Comparison of ENCODE assay signal across 20 cellular contexts in the genomic region with DNA sequence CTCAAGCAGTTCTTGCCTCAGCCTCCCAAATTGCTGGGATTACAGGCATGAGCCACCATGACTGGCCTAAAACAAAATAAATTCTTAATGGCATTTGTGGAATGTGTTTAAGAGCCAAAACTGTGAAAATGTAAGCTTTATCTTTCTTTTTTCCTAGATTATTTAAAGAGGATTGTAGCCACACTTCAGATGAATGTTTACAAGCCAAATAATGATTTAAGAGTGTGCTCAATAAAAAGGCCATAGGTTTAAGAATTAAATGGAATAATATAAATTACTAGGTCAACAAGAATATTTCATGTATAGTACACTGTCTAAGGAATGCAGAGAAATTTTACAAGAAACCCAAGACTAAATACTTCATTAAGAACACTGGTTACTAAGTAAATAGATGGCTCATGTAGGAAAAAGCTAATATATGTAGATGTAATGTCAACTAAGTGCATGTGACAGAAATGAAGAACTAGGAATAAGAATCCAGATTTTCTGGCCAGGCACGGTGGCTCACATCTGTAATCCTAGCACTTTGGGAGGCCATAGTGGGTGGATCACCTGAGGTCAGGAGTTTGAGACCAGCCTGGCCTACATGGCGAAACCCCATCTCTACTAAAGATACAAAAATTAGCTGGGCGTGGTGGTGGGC. TPM values are rescaled to one million over a fixed set of nuclear protein-coding genes. Genes with fewer than 3 reads are reported as not detected.
DNase-seq lines count a peak whose midpoint lies in the region; ATAC-seq, FAIRE-seq and TF ChIP-seq lines count a peak whose summit lies in the region.
"Had no signal": no experiment of that assay in that cellular context is flagged by ENCODE, and none has a peak within 500 bp of the region (broad histone marks: within the 10 kb centered on the region; RNA-seq: fewer than 3 reads in every experiment).

No MANE protein-coding gene starts in this region.

- H2AFZ ChIP-seq in osteoblast (ENCODE audit: low read length) (no peak overlapping the region), HepG2 (ENCODE audit: low read length) (no peak overlapping the region)
- H2AFZ ChIP-seq: neural progenitor cell had no signal

- TF ChIP-seq EP300 in HepG2 (IDR thresholded peaks at IDR 0.05; ENCODE audit: low read depth in 2 of 2, low read length in 2 of 2) (no peak), HepG2 (CRISPR knock-in tag; IDR thresholded peaks at IDR 0.05; ENCODE audit: borderline replicate concordance) (no peak)

- no peak for TF ChIP-seq POLR2A in HepG2 (IDR thresholded peaks at IDR 0.05; ENCODE audit: insufficient read depth in 1 of 2, low read depth in 2 of 2, low read length in 2 of 2)

- CTCF ChIA-PET in HepG2 (lab: Yijun Ruan, JAX; ENCODE audit: low intra/inter-chr PET ratio, low total read pairs) = no interaction called here

- H3K9ac ChIP-seq in HepG2 (ENCODE audit: insufficient read depth, low read depth, low read length) = no peak overlapping the region
- H3K9ac ChIP-seq: neural progenitor cell had no signal

- no peaks in the 10 kb centered on the region for H4K20me1 ChIP-seq in osteoblast (ENCODE audit: insufficient read depth, low read length)
- H4K20me1 ChIP-seq in HepG2 (ENCODE audit: insufficient read depth, low read length) = no peaks in the 10 kb centered on the region

- H3K27ac Mint-ChIP-seq in chondrocyte (ENCODE audit: unreplicated experiment) = peak overlapping the region; percentile 80
- H3K27ac Mint-ChIP-seq: activated CD8-positive, alpha-beta T cell treated with anti-CD3 and anti-CD28 coated beads, Interleukin-2, amount 10 ng/mL, durations not matched to agents 7 days and 5 days; activated naive CD4-positive, alpha-beta T cell treated with anti-CD3 and anti-CD28 coated beads, Interleukin-2, amount 50 U/mL, for 24 hours; neural progenitor cell had no signal

- H3K4me3 ChIP-seq in AG10803 (ENCODE audit: low read length) (no peak overlapping the region), osteoblast (ENCODE audit: insufficient read depth, low read length) (no peak overlapping the region), HepG2 (replicated peaks in 1 of 3; ENCODE audit: insufficient read depth in 1 of 3, low read depth in 2 of 3, low read length in 3 of 3) (no peak overlapping the region)
- H3K4me3 ChIP-seq: neural progenitor cell, vagina had no signal

- in situ Hi-C loops in HepG2 (cut with HindIII; ENCODE audit: extremely low pct_ligation_motif_present, low pct_unique_long_range_greater_than_20kb) (no loop called here), ACHN (cut with HindIII; ENCODE audit: low pct_ligation_motif_present, low pct_unique_long_range_greater_than_20kb, low sequenced_read_pairs) (no loop called here)

- peaks cover 6% of the 10 kb centered on the region for H3K36me3 Mint-ChIP-seq in chondrocyte (ENCODE audit: low read depth)
- H3K36me3 Mint-ChIP-seq: activated naive CD4-positive, alpha-beta T cell treated with anti-CD3 and anti-CD28 coated beads, Interleukin-2, amount 50 U/mL, for 24 hours had no signal

- BruUV-seq in HepG2 (replicated peaks; lab: Mats Ljungman, UMichigan) = no TSS peak

- WGBS in HepG2 (ENCODE audit: low lambda C conversion rate) = 96% methylated on average over 3 of the region's 3 CpGs

- peaks cover 4% of the 10 kb centered on the region for H3K9me3 Mint-ChIP-seq in chondrocyte (ENCODE audit: low read depth)
- H3K9me3 Mint-ChIP-seq: activated naive CD4-positive, alpha-beta T cell treated with anti-CD3 and anti-CD28 coated beads, Interleukin-2, amount 50 U/mL, for 24 hours; activated T-cell treated with anti-CD3 and anti-CD28 coated beads, Interleukin-2, amount 50 U/mL, for 4 hours; neural progenitor cell had no signal

- H3K4me3 Mint-ChIP-seq in chondrocyte (ENCODE audit: unreplicated experiment) = no peak overlapping the region
- H3K4me3 Mint-ChIP-seq: activated CD8-positive, alpha-beta T cell treated with anti-CD3 and anti-CD28 coated beads, Interleukin-2, amount 10 ng/mL, durations not matched to agents 7 days and 5 days; activated naive CD4-positive, alpha-beta T cell treated with anti-CD3 and anti-CD28 coated beads, Interleukin-2, amount 50 U/mL, for 24 hours; activated T-cell treated with anti-CD3 and anti-CD28 coated beads, Interleukin-2, amount 50 U/mL, for 4 hours; neural progenitor cell had no signal

- H3K27me3 ChIP-seq in osteoblast (ENCODE audit: insufficient read depth, low read length) = no peaks in the 10 kb centered on the region
- H3K27me3 ChIP-seq in HepG2 (ENCODE audit: control insufficient read depth in 1 of 2, insufficient read depth in 2 of 2, low read length in 2 of 2) = no peaks in the 10 kb centered on the region
- H3K27me3 ChIP-seq: neural progenitor cell, vagina had no signal

- H3K4me1 Mint-ChIP-seq in chondrocyte (ENCODE audit: low read depth) = peaks cover 39% of the 10 kb centered on the region
- H3K4me1 Mint-ChIP-seq: activated naive CD4-positive, alpha-beta T cell treated with anti-CD3 and anti-CD28 coated beads, Interleukin-2, amount 50 U/mL, for 24 hours; neural progenitor cell had no signal

- POLR2A ChIA-PET in HepG2 (lab: Yijun Ruan, JAX) = interaction anchor here (1.6 kb wide), 1 partner anchor 21 kb away, joined by 7 read pairs; a partner anchor contains a TSS

- DNase-seq in AG10803 (ENCODE audit: low read depth) (peak; percentile 71), NCI-H226 (peak; percentile 10), chondrocyte (ENCODE audit: low spot score) (no peak), osteoblast (ENCODE audit: insufficient read length, low spot score, missing footprints) (peak; percentile 26), HepG2 (ENCODE audit: low spot score) (no peak), ACHN (no peak), retina (no peak)
- DNase-seq: activated CD4-positive, CD25-positive, alpha-beta regulatory T cell; activated CD8-positive, alpha-beta T cell treated with anti-CD3 and anti-CD28 coated beads, Interleukin-2, amount 10 ng/mL, durations not matched to agents 7 days and 5 days; activated T-cell treated with anti-CD3 and anti-CD28 coated beads, Interleukin-2, amount 50 U/mL, for 4 hours; COR-L47; GOT3; Kasumi-1; left ventricle myocardium superior; NCI-H1092 treated with DMSO at 0.1 percent for 48 hours; NCI-H526 treated with DMSO at 0.1 percent for 48 hours had no signal

- H3K27ac ChIP-seq in osteoblast (ENCODE audit: low read depth, low read length) (no peak overlapping the region), HepG2 (ENCODE audit: extremely low read length, insufficient read depth, low read length) (no peak overlapping the region)
- H3K27ac ChIP-seq: neural progenitor cell, vagina had no signal

- ATAC-seq in GM19023 (IDR thresholded peaks at IDR 0.05; ENCODE audit: unreplicated experiment) (no peak), HepG2 (no peak)
- ATAC-seq: activated CD8-positive, alpha-beta T cell treated with anti-CD3 and anti-CD28 coated beads, Interleukin-2, amount 10 ng/mL, durations not matched to agents 7 days and 5 days; activated T-cell treated with anti-CD3 and anti-CD28 coated beads, Interleukin-2, amount 50 U/mL, for 4 hours; left ventricle myocardium superior had no signal

- TF ChIP-seq RAD21 in HepG2 (CRISPR knock-in tag; IDR thresholded peaks at IDR 0.05) = no peak

- intact Hi-C loops in HepG2 (cut with micrococcal nuclease; ENCODE audit: unreplicated experiment) = no loop called here

- H3K27me3 Mint-ChIP-seq in chondrocyte (ENCODE audit: low read depth) = no peaks in the 10 kb centered on the region
- H3K27me3 Mint-ChIP-seq: activated naive CD4-positive, alpha-beta T cell treated with anti-CD3 and anti-CD28 coated beads, Interleukin-2, amount 50 U/mL, for 24 hours had no signal

- H3K4me1 ChIP-seq in osteoblast (ENCODE audit: insufficient read depth, low read length) = no peaks in the 10 kb centered on the region
- H3K4me1 ChIP-seq in HepG2 (ENCODE audit: insufficient read depth, low read length) = peaks cover 10% of the 10 kb centered on the region; the same call in 1 of the 2 replicates

- no peaks in the 10 kb centered on the region for H3K79me2 ChIP-seq in osteoblast (ENCODE audit: insufficient read depth, low read length)
- H3K79me2 ChIP-seq in HepG2 (ENCODE audit: insufficient read depth, low read length) = no peaks in the 10 kb centered on the region

- H3K9me3 ChIP-seq in osteoblast (ENCODE audit: low read depth, low read length) (no peaks in the 10 kb centered on the region), HepG2 (ENCODE audit: low read length) (no peaks in the 10 kb centered on the region)
- H3K9me3 ChIP-seq: vagina had no signal

- H3K36me3 ChIP-seq in osteoblast (ENCODE audit: insufficient read depth, low read length) = no peaks in the 10 kb centered on the region
- H3K36me3 ChIP-seq in HepG2 (replicated peaks in 1 of 2; ENCODE audit: control insufficient read depth in 1 of 2, insufficient read depth in 2 of 2, low read length in 2 of 2) = no peaks in the 10 kb centered on the region
- H3K36me3 ChIP-seq: neural progenitor cell had no signal

- TF ChIP-seq CTCF in AG10803 (conservative IDR thresholded peaks at IDR 0.05; ENCODE audit: low read length) (no peak), chondrocyte (IDR thresholded peaks at IDR 0.05) (no peak), osteoblast (IDR thresholded peaks at IDR 0.05; ENCODE audit: extremely low read depth, low read depth, low read length) (no peak), HepG2 (CRISPR knock-in tag; IDR thresholded peaks at IDR 0.05) (no peak)

- FAIRE-seq in HepG2 (lab: Jason Lieb, UNC) = no peak

- no peak overlapping the region for H3K4me2 ChIP-seq in osteoblast (ENCODE audit: insufficient read depth, low read length)
- H3K4me2 ChIP-seq in HepG2 (ENCODE audit: low read depth, low read length) = no peak overlapping the region
- H3K4me2 ChIP-seq: neural progenitor cell had no signal

RNA-seq across cellular contexts. Expression of a gene that starts 21.3 kb away (rescaled TPM):
- total RNA-seq in chondrocyte (151 to 207 TPM (median 156 TPM) in 3 replicates), osteoblast (242 and 277 TPM in 2 replicates), HepG2 (2016; rRNA removed; fragmentation: Illumina TruSeq; extraction: Trizol) (384 and 661 TPM in 2 replicates)
- 49.0 and 58.6 TPM in 2 replicates for total RNA-seq in HepG2 (2016; cell fraction: cytosol; rRNA removed; fragmentation: Illumina TruSeq; extraction: Trizol; ENCODE audit: low read depth)
- total RNA-seq in HepG2 (2016; cell fraction: insoluble cytoplasmic fraction; rRNA removed; fragmentation: Illumina TruSeq; extraction: Trizol) = 384 and 616 TPM in 2 replicates
- 167 and 182 TPM in 2 replicates for total RNA-seq in HepG2 (2016; cell fraction: membrane; rRNA removed; fragmentation: Illumina TruSeq; extraction: Trizol)
- 162 and 184 TPM in 2 replicates for total RNA-seq in HepG2 (2016; cell fraction: nucleus; rRNA removed; fragmentation: Illumina TruSeq; extraction: Trizol)
- polyA plus RNA-seq in HepG2 (2011; rRNA removed) = 89.8 and 99.0 TPM in 2 replicates
- polyA plus RNA-seq in HepG2 (2011; cell fraction: cytosol; rRNA removed) = 131 and 185 TPM in 2 replicates
- polyA plus RNA-seq in HepG2 (2011; cell fraction: nucleus; rRNA removed) = 44.8 and 67.6 TPM in 2 replicates
- polyA plus RNA-seq in HepG2 (2012) = 212 and 239 TPM in 2 replicates
- polyA plus RNA-seq in HepG2 (2016; cell fraction: cytosol; fragmentation: Illumina TruSeq; extraction: Trizol; ENCODE audit: low read depth) = 39.4 and 40.4 TPM in 2 replicates
- polyA plus RNA-seq in HepG2 (2016; cell fraction: insoluble cytoplasmic fraction; fragmentation: Illumina TruSeq; extraction: Trizol; ENCODE audit: low read depth) = 556 and 565 TPM in 2 replicates
- 86.5 and 96.6 TPM in 2 replicates for polyA plus RNA-seq in HepG2 (2016; cell fraction: membrane; fragmentation: Illumina TruSeq; extraction: Trizol; ENCODE audit: low read depth)
- polyA plus RNA-seq in HepG2 (2016; cell fraction: nucleus; fragmentation: Illumina TruSeq; extraction: Trizol; ENCODE audit: insufficient read depth, low read depth) = 181 and 193 TPM in 2 replicates
- polyA minus RNA-seq in HepG2 (2011; rRNA and poly(A)+ RNA removed; ENCODE audit: low replicate concordance) = 9.9 and 42.1 TPM in 2 replicates
- 257 and 288 TPM in 2 replicates for polyA minus RNA-seq in HepG2 (2011; cell fraction: cytosol; rRNA and poly(A)+ RNA removed)
- 82.3 and 114 TPM in 2 replicates for polyA minus RNA-seq in HepG2 (2011; cell fraction: nucleus; rRNA and poly(A)+ RNA removed)

Comparison
In these comparisons a context has a peak if more than half of its experiments do, and no peak if none do; other contexts are left out.
1. DNase-seq: peak in AG10803 (single experiment), NCI-H226 (single experiment) and osteoblast (single experiment); none in chondrocyte (single experiment), HepG2 (single experiment), ACHN (single experiment) and retina (single experiment).